In the genomic region with DNA sequence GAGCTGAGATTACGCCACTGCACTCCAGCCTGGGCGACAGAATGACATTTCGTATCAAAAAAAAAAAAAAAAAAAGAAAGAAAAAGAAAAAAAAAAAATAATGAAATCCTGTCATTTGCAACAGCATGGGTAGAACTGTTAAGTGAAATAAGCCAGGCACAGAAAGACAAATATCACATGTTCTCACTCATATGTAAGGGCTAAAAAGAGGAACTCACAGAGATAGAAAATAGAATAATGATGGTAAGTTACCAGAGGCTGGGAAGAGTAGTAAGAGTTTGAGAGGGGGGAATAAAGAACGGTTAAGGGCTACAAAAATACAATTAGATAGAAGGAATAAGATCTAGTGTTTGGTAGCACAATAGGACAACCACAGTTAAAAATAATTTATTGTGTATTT, we compare ENCODE assay signal across 18 cellular contexts. TPM values are rescaled to one million over a fixed set of nuclear protein-coding genes. Genes with fewer than 3 reads are reported as not detected.
DNase-seq lines count a peak whose midpoint lies in the region; ATAC-seq and TF ChIP-seq lines count a peak whose summit lies in the region.
"Had no signal": no experiment of that assay in that cellular context is flagged by ENCODE, and none has a peak within 500 bp of the region (broad histone marks: within the 10 kb centered on the region; RNA-seq: fewer than 3 reads in every experiment).

No MANE protein-coding gene starts in this region.

- POLR2A ChIA-PET in activated CD4-positive, alpha-beta T cell treated with anti-CD3 and anti-CD28 coated beads, Interleukin-2, amount 10 ng/mL, durations not matched to agents 7 days and 5 days (lab: Charles Lee), result no interaction called here
- POLR2A ChIA-PET in OCI-LY7 (lab: Charles Lee), result interaction anchor here (0.6 kb wide), 1 partner anchor 74 kb away, joined by 3 read pairs; no protein-coding TSS in a partner anchor

- no peaks in the 10 kb centered on the region for H3K9me3 ChIP-seq in OCI-LY7 (ENCODE audit: low read length)
- H3K9me3 ChIP-seq in ovary, result no peaks in the 10 kb centered on the region
- H3K9me3 ChIP-seq: MG63, SJCRH30, thyroid gland had no signal

- CTCF ChIA-PET in activated CD4-positive, alpha-beta T cell treated with anti-CD3 and anti-CD28 coated beads, Interleukin-2, amount 10 ng/mL, durations not matched to agents 7 days and 5 days (lab: Charles Lee), result no interaction called here
- CTCF ChIA-PET in OCI-LY7 (lab: Charles Lee; ENCODE audit: unreplicated experiment), result no interaction called here

- BruUV-seq in OCI-LY7 (replicated peaks; lab: Mats Ljungman, UMichigan), result no TSS peak

- H3K4me3 ChIP-seq in OCI-LY7 (ENCODE audit: low read depth, low read length, poor library complexity, severe bottlenecking) (no peak overlapping the region), ovary (no peak overlapping the region)
- H3K4me3 ChIP-seq: MG63, SJCRH30, thyroid gland had no signal

- H3K4me1 ChIP-seq in OCI-LY7 (ENCODE audit: insufficient read depth, low read length, poor library complexity, severe bottlenecking) (peaks cover 52% of the 10 kb centered on the region), ovary (ENCODE audit: insufficient read depth) (peaks cover 6% of the 10 kb centered on the region)
- H3K4me1 ChIP-seq: SJCRH30 had no signal

- TF ChIP-seq CTCF in OCI-LY7 (conservative IDR thresholded peaks at IDR 0.05; ENCODE audit: low read length) (no peak), nephron progenitor cell (IDR thresholded peaks at IDR 0.05) (no peak), ovary (IDR thresholded peaks at IDR 0.05) (no peak)

- H3K4me1 Mint-ChIP-seq in activated CD4-positive, alpha-beta T cell treated with anti-CD3 and anti-CD28 coated beads, Interleukin-2, amount 10 ng/mL, durations not matched to agents 24 days and 14 days, result peaks cover 29% of the 10 kb centered on the region
- peaks cover 31% of the 10 kb centered on the region for H3K4me1 Mint-ChIP-seq in activated CD4-positive, alpha-beta T cell treated with anti-CD3 and anti-CD28 coated beads, Interleukin-2, amount 10 ng/mL, durations not matched to agents 7 days and 5 days
- H3K4me1 Mint-ChIP-seq in IgD-negative memory B cell (peaks cover 29 to 36% (median 30%) of the 10 kb centered on the region in 3 donors), nephron progenitor cell (no peaks in the 10 kb centered on the region)

- no peaks in the 10 kb centered on the region for H3K9me3 Mint-ChIP-seq in activated CD4-positive, alpha-beta T cell treated with anti-CD3 and anti-CD28 coated beads, Interleukin-2, amount 10 ng/mL, durations not matched to agents 24 days and 14 days
- no peaks in the 10 kb centered on the region for H3K9me3 Mint-ChIP-seq in activated CD4-positive, alpha-beta T cell treated with anti-CD3 and anti-CD28 coated beads, Interleukin-2, amount 10 ng/mL, durations not matched to agents 7 days and 5 days
- H3K9me3 Mint-ChIP-seq in IgD-negative memory B cell, result peaks cover 0 to 2% (median 0%) of the 10 kb centered on the region in 3 donors
- no peaks in the 10 kb centered on the region for H3K9me3 Mint-ChIP-seq in nephron progenitor cell
- H3K9me3 Mint-ChIP-seq: activated naive CD4-positive, alpha-beta T cell treated with anti-CD3 and anti-CD28 coated beads, Interleukin-2, amount 10 ng/mL, durations not matched to agents 7 days and 5 days; CD4-positive, CD25-positive, alpha-beta regulatory T cell; endodermal cell had no signal

- peak overlapping the region; percentile 23 for H3K4me2 ChIP-seq in OCI-LY7 (ENCODE audit: low read length)

- no peak overlapping the region for H2AFZ ChIP-seq in OCI-LY7 (ENCODE audit: low read length)

- no peak overlapping the region for H3K4me3 Mint-ChIP-seq in activated CD4-positive, alpha-beta T cell treated with anti-CD3 and anti-CD28 coated beads, Interleukin-2, amount 10 ng/mL, durations not matched to agents 24 days and 14 days
- H3K4me3 Mint-ChIP-seq in activated CD4-positive, alpha-beta T cell treated with anti-CD3 and anti-CD28 coated beads, Interleukin-2, amount 10 ng/mL, durations not matched to agents 7 days and 5 days, result no peak overlapping the region
- H3K4me3 Mint-ChIP-seq in IgD-negative memory B cell (peak overlapping the region in 1 of 4 donors; percentile 47), nephron progenitor cell (no peak overlapping the region)
- H3K4me3 Mint-ChIP-seq: activated naive CD4-positive, alpha-beta T cell treated with anti-CD3 and anti-CD28 coated beads, Interleukin-2, amount 10 ng/mL, durations not matched to agents 7 days and 5 days; endodermal cell had no signal

- 89 to 97% (median 92%) methylated on average over 4 of the region's 4 CpGs for WGBS in ovary, 3 donors

- peak overlapping the region; percentile 27 for H3K27ac Mint-ChIP-seq in activated CD4-positive, alpha-beta T cell treated with anti-CD3 and anti-CD28 coated beads, Interleukin-2, amount 10 ng/mL, durations not matched to agents 24 days and 14 days
- H3K27ac Mint-ChIP-seq in activated CD4-positive, alpha-beta T cell treated with anti-CD3 and anti-CD28 coated beads, Interleukin-2, amount 10 ng/mL, durations not matched to agents 7 days and 5 days, result no peak overlapping the region
- peak overlapping the region in 2 of 3 donors; percentile 9 to 84 for H3K27ac Mint-ChIP-seq in IgD-negative memory B cell
- H3K27ac Mint-ChIP-seq in nephron progenitor cell, result peak overlapping the region; percentile 12
- H3K27ac Mint-ChIP-seq: activated naive CD4-positive, alpha-beta T cell treated with anti-CD3 and anti-CD28 coated beads, Interleukin-2, amount 10 ng/mL, durations not matched to agents 7 days and 5 days; endodermal cell had no signal

- TF ChIP-seq POLR2A in ovary (IDR thresholded peaks at IDR 0.05), result no peak

- H3K36me3 Mint-ChIP-seq in activated CD4-positive, alpha-beta T cell treated with anti-CD3 and anti-CD28 coated beads, Interleukin-2, amount 10 ng/mL, durations not matched to agents 24 days and 14 days (ENCODE audit: low read depth), result peaks cover 29% of the 10 kb centered on the region
- H3K36me3 Mint-ChIP-seq in activated CD4-positive, alpha-beta T cell treated with anti-CD3 and anti-CD28 coated beads, Interleukin-2, amount 10 ng/mL, durations not matched to agents 7 days and 5 days (ENCODE audit: low read depth), result peaks cover 44% of the 10 kb centered on the region
- H3K36me3 Mint-ChIP-seq in IgD-negative memory B cell (peaks cover 16% of the 10 kb centered on the region), nephron progenitor cell (ENCODE audit: low read depth) (peaks cover 62% of the 10 kb centered on the region)

- peaks cover 37% of the 10 kb centered on the region; the same call in 1 of the 2 replicates for H3K79me2 ChIP-seq in OCI-LY7 (ENCODE audit: insufficient read depth, low read depth, low read length)

- H3K36me3 ChIP-seq in OCI-LY7 (ENCODE audit: insufficient read depth, low read length) (peaks cover 34% of the 10 kb centered on the region), ovary (no peaks in the 10 kb centered on the region)
- H3K36me3 ChIP-seq: MG63, SJCRH30, thyroid gland had no signal

- intact Hi-C loops in activated CD4-positive, alpha-beta T cell treated with anti-CD3 and anti-CD28 coated beads, Interleukin-2, amount 10 ng/mL, durations not matched to agents 24 days and 14 days (cut with micrococcal nuclease), result no loop called here
- intact Hi-C loops in OCI-LY7 (cut with micrococcal nuclease; ENCODE audit: unreplicated experiment) (loop anchor here (5.0 kb wide), 1 partner anchor 116 kb away; a partner anchor contains a TSS), ovary (cut with DNase I) (no loop called here)

- no peaks in the 10 kb centered on the region for H3K27me3 Mint-ChIP-seq in activated CD4-positive, alpha-beta T cell treated with anti-CD3 and anti-CD28 coated beads, Interleukin-2, amount 10 ng/mL, durations not matched to agents 24 days and 14 days
- no peaks in the 10 kb centered on the region for H3K27me3 Mint-ChIP-seq in activated CD4-positive, alpha-beta T cell treated with anti-CD3 and anti-CD28 coated beads, Interleukin-2, amount 10 ng/mL, durations not matched to agents 7 days and 5 days
- H3K27me3 Mint-ChIP-seq in IgD-negative memory B cell (no peaks in the 10 kb centered on the region), nephron progenitor cell (ENCODE audit: low read depth, poor library complexity) (no peaks in the 10 kb centered on the region)
- H3K27me3 Mint-ChIP-seq: activated naive CD4-positive, alpha-beta T cell treated with anti-CD3 and anti-CD28 coated beads, Interleukin-2, amount 10 ng/mL, durations not matched to agents 7 days and 5 days; CD4-positive, CD25-positive, alpha-beta regulatory T cell had no signal

- H3K27ac ChIP-seq in OCI-LY7 (ENCODE audit: low read depth, low read length, poor library complexity, severe bottlenecking) (peak overlapping the region; percentile 85), ovary (no peak overlapping the region)
- H3K27ac ChIP-seq: SJCRH30, thyroid gland had no signal

- H3K9me2 ChIP-seq in OCI-LY7 (ENCODE audit: insufficient read depth, low read length), result no peaks in the 10 kb centered on the region

- TF ChIP-seq EP300 in ovary (IDR thresholded peaks at IDR 0.05), result no peak

- ATAC-seq in GM21515 (IDR thresholded peaks at IDR 0.05; ENCODE audit: unreplicated experiment), result no peak

- H3K27me3 ChIP-seq in ovary, result no peaks in the 10 kb centered on the region
- H3K27me3 ChIP-seq: MG63, SJCRH30, thyroid gland had no signal

- H4K20me1 ChIP-seq in OCI-LY7 (ENCODE audit: insufficient read depth, low read length), result no peaks in the 10 kb centered on the region

- DNase-seq in activated CD4-positive, alpha-beta T cell treated with anti-CD3 and anti-CD28 coated beads, Interleukin-2, amount 10 ng/mL, durations not matched to agents 24 days and 14 days, result no peak
- no peak for DNase-seq in activated CD4-positive, alpha-beta T cell treated with anti-CD3 and anti-CD28 coated beads, Interleukin-2, amount 10 ng/mL, durations not matched to agents 7 days and 5 days
- DNase-seq in OCI-LY7 (ENCODE audit: low spot score) (peak; percentile 29), nephron progenitor cell (no peak), ovary (no peak), D341Med (ENCODE audit: low spot score) (no peak)
- DNase-seq: activated CD4-positive, alpha-beta T cell treated with anti-CD3 and anti-CD28 coated beads, Interleukin-2, amount 50 U/mL, for 1 hour; activated naive CD4-positive, alpha-beta T cell treated with anti-CD3 and anti-CD28 coated beads, Interleukin-2, amount 10 ng/mL, durations not matched to agents 7 days and 5 days; CD4-positive, CD25-positive, alpha-beta regulatory T cell; DMS79; endodermal cell; MG63; NCI-H187 treated with DMSO at 0.1 percent for 48 hours; SJCRH30; T1000; thyroid gland had no signal

RNA-seq across cellular contexts. Expression of a gene that starts 19.7 kb away (rescaled TPM):
- total RNA-seq in activated CD4-positive, alpha-beta T cell treated with anti-CD3 and anti-CD28 coated beads, Interleukin-2, amount 10 ng/mL, durations not matched to agents 24 days and 14 days, result 20.8 and 25.2 TPM in 2 replicates
- 10 to 100 TPM; 26.3 to 28.1 TPM for total RNA-seq in activated CD4-positive, alpha-beta T cell treated with anti-CD3 and anti-CD28 coated beads, Interleukin-2, amount 10 ng/mL, durations not matched to agents 7 days and 5 days
- polyA plus RNA-seq in IgD-negative memory B cell (25.5 TPM), ovary (10 to 100 TPM; 15.5 to 21.3 TPM)
- 15.9 and 25.5 TPM in 2 replicates for total RNA-seq in OCI-LY7 (2014; rRNA removed; shearing (Covaris generic))
- total RNA-seq in OCI-LY7 (2022) (30.0 and 34.6 TPM in 2 replicates), ovary (10 to 100 TPM; 17.8 to 52.4 (median 39.9) TPM)
